1 cellular context compared by ENCODE assay signal in the genomic region with DNA sequence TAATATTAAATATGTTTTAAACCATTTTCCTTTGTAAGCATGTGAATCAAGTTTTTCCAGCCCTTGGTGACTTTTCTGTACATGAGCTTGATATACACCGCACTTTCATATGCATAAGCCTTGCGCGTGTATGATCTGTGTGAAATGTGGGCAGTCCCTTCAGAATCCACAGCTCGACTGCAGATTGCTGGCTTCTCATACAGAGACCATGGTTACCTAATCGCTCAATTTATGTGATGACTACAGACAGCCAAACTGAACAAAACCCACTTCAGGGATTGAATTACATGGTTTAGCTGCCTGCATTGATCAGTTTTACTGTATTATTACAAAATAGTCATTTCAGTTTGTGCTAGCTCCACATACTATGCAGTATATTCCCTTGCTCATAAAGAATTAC.
TF ChIP-seq lines count a peak whose summit lies in the region.

No MANE protein-coding gene starts in this region.

TF ChIP-seq in neural cell, 6 proteins besides CTCF, POLR2A, EP300 and RAD21 (continued from another document):
- TF ChIP-seq, protein P1, sequence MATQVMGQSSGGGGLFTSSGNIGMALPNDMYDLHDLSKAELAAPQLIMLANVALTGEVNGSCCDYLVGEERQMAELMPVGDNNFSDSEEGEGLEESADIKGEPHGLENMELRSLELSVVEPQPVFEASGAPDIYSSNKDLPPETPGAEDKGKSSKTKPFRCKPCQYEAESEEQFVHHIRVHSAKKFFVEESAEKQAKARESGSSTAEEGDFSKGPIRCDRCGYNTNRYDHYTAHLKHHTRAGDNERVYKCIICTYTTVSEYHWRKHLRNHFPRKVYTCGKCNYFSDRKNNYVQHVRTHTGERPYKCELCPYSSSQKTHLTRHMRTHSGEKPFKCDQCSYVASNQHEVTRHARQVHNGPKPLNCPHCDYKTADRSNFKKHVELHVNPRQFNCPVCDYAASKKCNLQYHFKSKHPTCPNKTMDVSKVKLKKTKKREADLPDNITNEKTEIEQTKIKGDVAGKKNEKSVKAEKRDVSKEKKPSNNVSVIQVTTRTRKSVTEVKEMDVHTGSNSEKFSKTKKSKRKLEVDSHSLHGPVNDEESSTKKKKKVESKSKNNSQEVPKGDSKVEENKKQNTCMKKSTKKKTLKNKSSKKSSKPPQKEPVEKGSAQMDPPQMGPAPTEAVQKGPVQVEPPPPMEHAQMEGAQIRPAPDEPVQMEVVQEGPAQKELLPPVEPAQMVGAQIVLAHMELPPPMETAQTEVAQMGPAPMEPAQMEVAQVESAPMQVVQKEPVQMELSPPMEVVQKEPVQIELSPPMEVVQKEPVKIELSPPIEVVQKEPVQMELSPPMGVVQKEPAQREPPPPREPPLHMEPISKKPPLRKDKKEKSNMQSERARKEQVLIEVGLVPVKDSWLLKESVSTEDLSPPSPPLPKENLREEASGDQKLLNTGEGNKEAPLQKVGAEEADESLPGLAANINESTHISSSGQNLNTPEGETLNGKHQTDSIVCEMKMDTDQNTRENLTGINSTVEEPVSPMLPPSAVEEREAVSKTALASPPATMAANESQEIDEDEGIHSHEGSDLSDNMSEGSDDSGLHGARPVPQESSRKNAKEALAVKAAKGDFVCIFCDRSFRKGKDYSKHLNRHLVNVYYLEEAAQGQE (IDR thresholded peaks at IDR 0.05; ENCODE audit: borderline replicate concordance): no peak
- TF ChIP-seq MXI1 (conservative IDR thresholded peaks at IDR 0.05; ENCODE audit: poor library complexity, severe bottlenecking) (no peak), EZH2 (IDR thresholded peaks at IDR 0.05; ENCODE audit: borderline replicate concordance, insufficient read depth, low read length, poor library complexity, severe bottlenecking) (no peak)
